ENCODE assay signal across 8 cellular contexts in the genomic region with DNA sequence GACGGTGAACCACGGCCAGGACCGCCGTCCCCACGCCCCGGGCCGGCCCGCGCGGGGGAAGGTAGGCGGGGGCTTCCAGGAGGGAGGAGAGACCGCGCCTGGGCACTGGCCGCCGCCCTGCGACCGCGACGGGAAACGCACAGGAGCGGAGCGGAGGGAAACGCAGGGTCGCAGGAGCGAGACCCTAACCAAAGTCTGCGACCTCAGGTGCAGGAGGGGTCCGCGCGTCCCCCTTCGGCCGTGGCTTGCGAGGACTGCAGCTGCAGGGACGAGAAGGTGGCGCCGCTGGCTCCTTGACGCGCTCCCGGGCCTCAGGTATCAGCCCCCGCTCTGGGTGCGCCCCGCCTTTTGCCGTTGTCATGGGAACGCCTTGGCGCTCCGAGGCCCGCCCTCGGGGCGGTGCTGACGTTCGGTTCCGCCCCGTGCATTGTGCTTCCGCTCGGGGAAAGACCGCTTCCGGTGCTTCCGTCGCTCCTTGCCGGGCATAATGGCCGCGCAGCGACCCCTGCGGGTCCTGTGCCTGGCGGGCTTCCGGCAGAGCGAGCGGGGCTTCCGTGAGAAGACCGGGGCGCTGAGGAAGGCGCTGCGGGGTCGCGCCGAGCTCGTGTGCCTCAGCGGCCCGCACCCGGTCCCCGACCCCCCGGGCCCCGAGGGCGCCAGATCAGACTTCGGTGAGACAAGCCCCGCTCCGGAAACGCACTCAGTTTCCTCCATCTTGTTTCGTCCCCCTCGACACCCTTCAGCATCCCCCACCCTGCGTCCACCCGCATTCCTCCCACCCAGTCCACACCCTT. TPM values are rescaled to one million over a fixed set of nuclear protein-coding genes. Genes with fewer than 3 reads are reported as not detected.
DNase-seq lines count a peak whose midpoint lies in the region; ATAC-seq and TF ChIP-seq lines count a peak whose summit lies in the region.

Gene OVCA2, plus strand, starts transcription at position 462 of the 794 bp plus-strand sequence. Its CDS starts 26 bp downstream, at position 488.

- peaks cover 15 to 29% of the 10 kb centered on the region in 2 donors for H3K4me1 ChIP-seq in adrenal gland (replicated peaks in 1 of 2)
- H3K4me1 ChIP-seq in heart right ventricle: peaks cover 8 to 41% (median 26%) of the 10 kb centered on the region in 9 donors
- peaks cover 8% of the 10 kb centered on the region for H3K4me1 ChIP-seq in prostate gland (replicated peaks)
- H3K4me1 ChIP-seq in urinary bladder (ENCODE audit: insufficient read depth): no peaks in the 10 kb centered on the region

- 0 to 2% (median 1%) methylated on average over 11 to 91 of the region's 91 CpGs for WGBS in adrenal gland, 4 donors
- 1 to 3% methylated on average over 88 to 91 of the region's 91 CpGs for WGBS in heart right ventricle, 2 donors
- WGBS in prostate gland: under 1% methylated on average over 83 of the region's 91 CpGs
- under 1% methylated on average over 91 of the region's 91 CpGs for WGBS in urinary bladder

- TF ChIP-seq POLR2A in adrenal gland (IDR thresholded peaks at IDR 0.05): peak; percentile 55 to 81
- TF ChIP-seq POLR2A in prostate gland (IDR thresholded peaks at IDR 0.05): peak; percentile 82

- H3K9me3 ChIP-seq in adrenal gland (replicated peaks in 1 of 3) (no peaks in the 10 kb centered on the region), heart right ventricle (no peaks in the 10 kb centered on the region), prostate gland (no peaks in the 10 kb centered on the region)

- H3K36me3 ChIP-seq in adrenal gland (replicated peaks in 1 of 2) (peaks cover 0 to 35% of the 10 kb centered on the region in 2 donors), heart right ventricle (peaks cover 0 to 62% (median 24%) of the 10 kb centered on the region in 9 donors), prostate gland (no peaks in the 10 kb centered on the region), urinary bladder (ENCODE audit: insufficient read depth) (peaks cover 4% of the 10 kb centered on the region)

- intact Hi-C loops in adrenal gland (cut with DNase I) (no loop called here), heart right ventricle (cut with DNase I) (loop anchor here in 4 of 10 donors (5.0 to 10.0 kb wide), 3 partner anchors 134 to 377 kb away; partner anchors contain the start of gene WDR81 (in 2 of the 4)), prostate gland (cut with DNase I) (loop anchor here (5.0 kb wide), 1 partner anchor 134 kb away; no protein-coding TSS in a partner anchor)

- TF ChIP-seq CTCF in GM12874 (IDR thresholded peaks at IDR 0.05; ENCODE audit: insufficient read depth, low read depth, low read length): peak; percentile 54; the same call in 1 of the 2 replicates
- TF ChIP-seq CTCF in adrenal gland (IDR thresholded peaks at IDR 0.05): peak; percentile 4 to 51 (median 43)
- TF ChIP-seq CTCF in heart right ventricle (IDR thresholded peaks at IDR 0.05): peak; percentile 15 to 80 (median 64)
- TF ChIP-seq CTCF in prostate gland (IDR thresholded peaks at IDR 0.05): peak; percentile 21 to 73 (median 58)

- H3K27ac ChIP-seq in adrenal gland (peak within 1 kb of the TSS; percentile 66 to 100 (median 91)), heart right ventricle (peak within 1 kb of the TSS; percentile 72 to 98 (median 93)), prostate gland (peak within 1 kb of the TSS; percentile 86 to 89), urinary bladder (ENCODE audit: low read depth) (peak within 1 kb of the TSS; percentile 76)

- peak; percentile 58 for DNase-seq in NCI-H1417 treated with DMSO at 0.1 percent for 48 hours (lab: John Stamatoyannopoulos, UW)
- peak; percentile 95 to 98 (median 96) for DNase-seq in T-helper 1 cell
- peak; percentile 94 to 98 (median 97) for DNase-seq in adrenal gland
- peak; percentile 94 for DNase-seq in heart right ventricle
- DNase-seq in prostate gland (ENCODE audit: low spot score): peak; percentile 94

- ATAC-seq in HG02759 (IDR thresholded peaks at IDR 0.05; ENCODE audit: unreplicated experiment): peak; percentile 92
- peak; percentile 93 to 97 (median 95) for ATAC-seq in heart right ventricle

- H3K27me3 ChIP-seq in adrenal gland (no peaks in the 10 kb centered on the region), heart right ventricle (no peaks in the 10 kb centered on the region), prostate gland (replicated peaks; ENCODE audit: insufficient read depth) (no peaks in the 10 kb centered on the region)

- H3K4me3 ChIP-seq in adrenal gland (peak within 1 kb of the TSS; percentile 12 to 98 (median 73)), heart right ventricle (peak within 1 kb of the TSS; percentile 53 to 97 (median 80)), prostate gland (peak within 1 kb of the TSS; percentile 66 to 68), urinary bladder (ENCODE audit: low read depth, low read length) (peak within 1 kb of the TSS; percentile 57)

RNA-seq across cellular contexts. Expression of gene OVCA2, which starts in this region (rescaled TPM):
- total RNA-seq in adrenal gland: 10 to 100 TPM; 37.2 to 75.9 (median 55.6) TPM
- 100 to 1,000 TPM in 2 of 3 donors, 10 to 100 TPM in 1; 57.5 to 155 (median 102) TPM for polyA plus RNA-seq in adrenal gland
- total RNA-seq in heart right ventricle: 10 to 100 TPM; 15.3 to 25.4 (median 17.6) TPM
- 10 to 100 TPM; 43.3 to 47.5 TPM for polyA plus RNA-seq in heart right ventricle
- 10 to 100 TPM; 52.2 to 57.5 TPM for total RNA-seq in prostate gland
- total RNA-seq in urinary bladder: 9.5 TPM
- 40.1 TPM for polyA plus RNA-seq in urinary bladder

Comparison
In these comparisons a context has a peak if more than half of its experiments do, and no peak if none do; other contexts are left out.
1. Peak in every context shown above with its lines: DNase-seq, ATAC-seq, H3K4me3 ChIP-seq and H3K27ac ChIP-seq.